In the genomic region with DNA sequence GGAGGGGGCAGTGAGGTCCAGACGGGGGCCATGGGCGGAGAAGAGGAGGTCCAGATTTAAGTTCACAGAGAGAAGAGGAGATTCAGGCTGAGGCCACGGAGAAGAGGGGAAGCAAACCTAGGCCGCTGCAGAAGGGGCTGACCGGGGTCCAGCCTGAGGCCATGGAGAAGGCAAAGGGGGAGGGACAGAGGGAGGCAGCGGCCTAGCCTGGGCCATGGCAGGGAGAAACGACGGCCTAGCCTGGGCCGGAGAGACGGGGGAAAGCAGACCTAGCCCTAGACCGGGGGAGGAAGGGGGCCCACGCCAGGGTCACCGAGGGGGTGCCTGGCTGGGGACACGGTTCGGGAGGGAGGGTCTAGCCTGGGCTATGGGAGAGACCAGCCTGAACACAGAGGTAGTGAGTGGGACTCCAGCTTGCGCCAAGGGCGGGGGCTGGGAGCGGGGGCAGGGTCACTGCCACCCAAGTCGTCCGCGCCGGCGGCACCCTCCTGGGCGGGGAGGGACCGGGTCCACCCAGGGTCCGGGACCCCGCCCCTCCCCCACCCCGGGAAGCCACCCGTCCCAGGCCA, we compare ENCODE assay signal across 8 cellular contexts. TPM values are rescaled to one million over a fixed set of nuclear protein-coding genes. Genes with fewer than 3 reads are reported as not detected.
DNase-seq lines count a peak whose midpoint lies in the region; ATAC-seq and TF ChIP-seq lines count a peak whose summit lies in the region.

No MANE protein-coding gene starts in this region.

- peaks cover 66% of the 10 kb centered on the region for H3K4me1 Mint-ChIP-seq in HFFc6 (ENCODE audit: low read depth)
- H3K4me1 Mint-ChIP-seq in central memory CD8-positive, alpha-beta T cell = peaks cover 71% of the 10 kb centered on the region

- peaks cover 0 to 10% (median 0%) of the 10 kb centered on the region in 3 donors for H3K36me3 ChIP-seq in tibial artery

- H3K27ac Mint-ChIP-seq in HFFc6 = peak overlapping the region; percentile 88
- H3K27ac Mint-ChIP-seq in central memory CD8-positive, alpha-beta T cell (ENCODE audit: low read depth) = peak overlapping the region; percentile 87

- DNase-seq in DMS79 treated with DMSO at 0.1 percent for 48 hours (lab: John Stamatoyannopoulos, UW) = peak; percentile 20
- DNase-seq in DMS79 (lab: John Stamatoyannopoulos, UW) = no peak
- DNase-seq in HFFc6 = no peak
- DNase-seq in NOMO-1 treated with dmso at 0.1 percent for 144 hours (lab: John Stamatoyannopoulos, UW; ENCODE audit: unreplicated experiment) = peak; percentile 15
- DNase-seq in central memory CD8-positive, alpha-beta T cell (ENCODE audit: low spot score in 2 of 2) = no peak
- no peak for DNase-seq in lower leg skin (ENCODE audit: low spot score in 2 of 2)
- peak in 1 of 2 donors; percentile 30 for DNase-seq in tibial artery
- DNase-seq in NCI-H187 (lab: John Stamatoyannopoulos, UW) = no peak

- peaks cover 21% of the 10 kb centered on the region for H3K36me3 Mint-ChIP-seq in HFFc6 (ENCODE audit: low read depth)
- H3K36me3 Mint-ChIP-seq in central memory CD8-positive, alpha-beta T cell (ENCODE audit: insufficient read depth) = peaks cover 25% of the 10 kb centered on the region

- H3K27ac ChIP-seq in tibial artery = peak overlapping the region; percentile 83 to 97

- intact Hi-C loops in lower leg skin (cut with DNase I; ENCODE audit: low total_unique reads) = loop anchor here (10.0 kb wide), 2 partner anchors 90 to 160 kb away; a partner anchor contains a TSS
- intact Hi-C loops in tibial artery (cut with DNase I; ENCODE audit: low total_unique reads) = loop anchor here (5.0 to 10.0 kb wide), 2 partner anchors 90 to 162 kb away; no protein-coding TSS in a partner anchor

- no peaks in the 10 kb centered on the region for H3K9me3 Mint-ChIP-seq in HFFc6
- no peaks in the 10 kb centered on the region for H3K9me3 Mint-ChIP-seq in central memory CD8-positive, alpha-beta T cell

- H3K9me3 ChIP-seq in tibial artery = no peaks in the 10 kb centered on the region

- peaks cover 1% of the 10 kb centered on the region for H3K27me3 Mint-ChIP-seq in HFFc6 (ENCODE audit: insufficient read depth)
- no peaks in the 10 kb centered on the region for H3K27me3 Mint-ChIP-seq in central memory CD8-positive, alpha-beta T cell

- H3K4me1 ChIP-seq in tibial artery = peaks cover 0 to 68% (median 62%) of the 10 kb centered on the region in 4 donors

- 0% methylated on average over 15 to 28 of the region's 29 CpGs for WGBS in lower leg skin, 2 donors

- H3K4me3 Mint-ChIP-seq in HFFc6 = peak overlapping the region; percentile 97
- peak overlapping the region; percentile 96 for H3K4me3 Mint-ChIP-seq in central memory CD8-positive, alpha-beta T cell

- no peak for TF ChIP-seq POLR2A in lower leg skin (IDR thresholded peaks at IDR 0.05)

- no peaks in the 10 kb centered on the region for H3K27me3 ChIP-seq in tibial artery

- H3K4me3 ChIP-seq in lower leg skin (ENCODE audit: low read depth, poor library complexity, severe bottlenecking) (peak overlapping the region; percentile 97), tibial artery (peak overlapping the region; percentile 66 to 84)

- no peak for ATAC-seq in central memory CD8-positive, alpha-beta T cell (replicated peaks; ENCODE audit: extremely low read depth, poor library complexity, severe bottlenecking)

- TF ChIP-seq CTCF in HFFc6 (IDR thresholded peaks at IDR 0.05) = peak; percentile 4; the same call in 1 of the 2 replicates
- TF ChIP-seq CTCF in lower leg skin (IDR thresholded peaks at IDR 0.05) = no peak
- TF ChIP-seq CTCF in tibial artery (IDR thresholded peaks at IDR 0.05) = no peak

RNA-seq across cellular contexts. Expression of a gene that starts 0.5 kb away (rescaled TPM):
- 100 to 1,000 TPM; 565 to 646 (median 603) TPM for total RNA-seq in HFFc6 (2021; fragmentation: NEBNext Ultra II Directional; extraction: Animal tissue kit (Norgen Biotek cat#: 25700))
- total RNA-seq in lower leg skin = 100 to 1,000 TPM in 2 of 4 donors, 10 to 100 TPM in 2; 84.7 to 124 (median 103) TPM

Comparison
In these comparisons a context has a peak if more than half of its experiments do, and no peak if none do; other contexts are left out.
1. DNase-seq: peak in DMS79 treated with DMSO at 0.1 percent for 48 hours (single experiment) and NOMO-1 treated with dmso at 0.1 percent for 144 hours (single experiment); none in DMS79 (single experiment), HFFc6 (single experiment), central memory CD8-positive, alpha-beta T cell (0 of 2), lower leg skin (0 of 2) and NCI-H187 (0 of 2).
2. RNA of a gene that starts 0.5 kb away (total RNA-seq): 565 to 646 TPM in HFFc6; 84.7 to 124 TPM in lower leg skin; every median in the first group is over 4 times any median in the second.